ENCODE assay signal across 23 cellular contexts in genomic region chr1:8984990-8985389, GRCh38. TPM values are rescaled to one million over a fixed set of nuclear protein-coding genes. Genes with fewer than 3 reads are reported as not detected.
DNase-seq lines count a peak whose midpoint lies in the region; ATAC-seq and TF ChIP-seq lines count a peak whose summit lies in the region.
"Had no signal": no experiment of that assay in that cellular context is flagged by ENCODE, and none has a peak within 500 bp of the region (broad histone marks: within the 10 kb centered on the region; RNA-seq: fewer than 3 reads in every experiment).

No MANE protein-coding gene starts in this region.

- peak overlapping the region; percentile 30 to 85 for H3K27ac Mint-ChIP-seq in activated naive CD4-positive, alpha-beta T cell treated with anti-CD3 and anti-CD28 coated beads, Interleukin-2, amount 50 U/mL, for 72 hours
- peak overlapping the region; percentile 59 for H3K27ac Mint-ChIP-seq in activated CD8-positive, alpha-beta T cell treated with anti-CD3 and anti-CD28 coated beads, Interleukin-2, amount 10 ng/mL, durations not matched to agents 7 days and 5 days
- H3K27ac Mint-ChIP-seq: natural killer cell treated with Interleukin-12 subunit alpha and Interleukin-12 subunit beta and Interleukin-15 and Interleukin-18, amount 100 ng/mL, for 72 hours had no signal

- no peaks in the 10 kb centered on the region for H3K4me1 ChIP-seq in HEK293 (ENCODE audit: control insufficient read depth, insufficient read depth, low read length)
- H3K4me1 ChIP-seq in neutrophil (ENCODE audit: control insufficient read depth in 1 of 2, insufficient read depth in 1 of 2, low read depth in 1 of 2, low read length in 1 of 2) = peaks cover 67 to 74% of the 10 kb centered on the region in 2 experiments
- no peaks in the 10 kb centered on the region for H3K4me1 ChIP-seq in colonic mucosa
- peaks cover 0 to 33% (median 0%) of the 10 kb centered on the region in 3 donors for H3K4me1 ChIP-seq in gastroesophageal sphincter

- H3K4me3 Mint-ChIP-seq in activated CD8-positive, alpha-beta T cell treated with anti-CD3 and anti-CD28 coated beads, Interleukin-2, amount 10 ng/mL, durations not matched to agents 7 days and 5 days = no peak overlapping the region
- H3K4me3 Mint-ChIP-seq: natural killer cell treated with Interleukin-12 subunit alpha and Interleukin-12 subunit beta and Interleukin-15 and Interleukin-18, amount 100 ng/mL, for 72 hours had no signal

- peaks cover 67% of the 10 kb centered on the region for H3K4me1 Mint-ChIP-seq in activated CD8-positive, alpha-beta T cell treated with anti-CD3 and anti-CD28 coated beads, Interleukin-2, amount 10 ng/mL, durations not matched to agents 7 days and 5 days (ENCODE audit: low read depth)

- H3K36me3 ChIP-seq in HEK293 (ENCODE audit: control insufficient read depth in 2 of 2, insufficient read depth in 1 of 2, low read length in 2 of 2) (no peaks in the 10 kb centered on the region), neutrophil (no peaks in the 10 kb centered on the region), colonic mucosa (no peaks in the 10 kb centered on the region), gastroesophageal sphincter (no peaks in the 10 kb centered on the region)
- H3K36me3 ChIP-seq: BLaER1 had no signal

- TF ChIP-seq CTCF in HEK293 (tag by site-specific recombination; IDR thresholded peaks at IDR 0.05) (no peak), neutrophil (IDR thresholded peaks at IDR 0.05) (no peak), colonic mucosa (IDR thresholded peaks at IDR 0.05) (no peak), gastroesophageal sphincter (IDR thresholded peaks at IDR 0.05) (no peak)

- no peak for ATAC-seq in activated naive CD4-positive, alpha-beta T cell treated with anti-CD3 and anti-CD28 coated beads, Interleukin-2, amount 50 U/mL, for 72 hours
- ATAC-seq in activated CD8-positive, alpha-beta T cell treated with anti-CD3 and anti-CD28 coated beads, Interleukin-2, amount 10 ng/mL, durations not matched to agents 7 days and 5 days = no peak
- no peak for ATAC-seq in gastroesophageal sphincter
- ATAC-seq: natural killer cell treated with Interleukin-12 subunit alpha and Interleukin-12 subunit beta and Interleukin-15 and Interleukin-18, amount 100 ng/mL, for 72 hours; SK-N-SH treated with all-trans-retinoic acid at 6 μM for 48 hours had no signal

- no peak for DNase-seq in activated naive CD4-positive, alpha-beta T cell treated with anti-CD3 and anti-CD28 coated beads, Interleukin-2, amount 50 U/mL, for 72 hours (ENCODE audit: low spot score in 2 of 2)
- no peak for DNase-seq in activated naive CD4-positive, alpha-beta T cell treated with Interleukin-2 at 50 U/mL for 16 hours
- DNase-seq in activated CD8-positive, alpha-beta T cell treated with anti-CD3 and anti-CD28 coated beads, Interleukin-2, amount 10 ng/mL, durations not matched to agents 7 days and 5 days = no peak
- no peak for DNase-seq in colonic mucosa
- no peak for DNase-seq in DMS153 (lab: John Stamatoyannopoulos, UW)
- DNase-seq: activated CD4-positive, alpha-beta T cell treated with anti-CD3 and anti-CD28 coated beads, Interleukin-2, amount 50 U/mL, for 1 hour; amygdala; glutamatergic neuron; NCI-H1048; NCI-H1694; NCI-H446 treated with DMSO at 0.1 percent for 48 hours; retina; trophoblast cell had no signal

- H3K4me3 ChIP-seq in HEK293 (ENCODE audit: low read depth, low read length) = no peak overlapping the region
- H3K4me3 ChIP-seq in neutrophil (ENCODE audit: low read depth in 1 of 2, low read length in 1 of 2) = no peak overlapping the region
- no peak overlapping the region for H3K4me3 ChIP-seq in colonic mucosa
- H3K4me3 ChIP-seq in gastroesophageal sphincter = no peak overlapping the region
- H3K4me3 ChIP-seq: BLaER1 had no signal

- POLR2A ChIA-PET in HEK293 (lab: Yijun Ruan, JAX) = no interaction called here
- POLR2A ChIA-PET in activated CD8-positive, alpha-beta T cell treated with anti-CD3 and anti-CD28 coated beads, Interleukin-2, amount 10 ng/mL, durations not matched to agents 7 days and 5 days (lab: Charles Lee) = interaction anchor here (1.0 to 5.9 kb wide), 5 partner anchors 14 to 107 kb away, joined by 3 to 75 read pairs (median 5); partner anchors contain the start of gene ENO1

- no peak for TF ChIP-seq POLR2A in gastroesophageal sphincter (IDR thresholded peaks at IDR 0.05)

- H3K27me3 Mint-ChIP-seq in activated CD8-positive, alpha-beta T cell treated with anti-CD3 and anti-CD28 coated beads, Interleukin-2, amount 10 ng/mL, durations not matched to agents 7 days and 5 days (ENCODE audit: low read depth) = no peaks in the 10 kb centered on the region

- 80 to 100% methylated on average over 2 to 4 of the region's 8 CpGs for WGBS in gastroesophageal sphincter (ENCODE audit: low coverage in 1 of 2), 2 donors

- H3K9ac ChIP-seq in colonic mucosa (ENCODE audit: low read depth in 2 of 2, low read length in 2 of 2) = no peak overlapping the region
- H3K9ac ChIP-seq: BLaER1 had no signal

- no peak for TF ChIP-seq EP300 in gastroesophageal sphincter (IDR thresholded peaks at IDR 0.05)

- CTCF ChIA-PET in HEK293 (lab: Yijun Ruan, JAX) = interaction anchor here (0.6 to 5.6 kb wide), 5 partner anchors 20 to 67 kb away, joined by 3 to 44 read pairs (median 6); no protein-coding TSS in a partner anchor
- CTCF ChIA-PET in activated CD8-positive, alpha-beta T cell treated with anti-CD3 and anti-CD28 coated beads, Interleukin-2, amount 10 ng/mL, durations not matched to agents 7 days and 5 days (lab: Charles Lee) = interaction anchor here (0.9 to 11.3 kb wide), 7 partner anchors 17 to 108 kb away, joined by 3 to 232 read pairs (median 57); no protein-coding TSS in a partner anchor

- no peaks in the 10 kb centered on the region for H3K36me3 Mint-ChIP-seq in activated naive CD4-positive, alpha-beta T cell treated with anti-CD3 and anti-CD28 coated beads, Interleukin-2, amount 50 U/mL, for 72 hours
- H3K36me3 Mint-ChIP-seq in activated CD8-positive, alpha-beta T cell treated with anti-CD3 and anti-CD28 coated beads, Interleukin-2, amount 10 ng/mL, durations not matched to agents 7 days and 5 days (ENCODE audit: low read depth) = peaks cover 2% of the 10 kb centered on the region
- H3K36me3 Mint-ChIP-seq: natural killer cell treated with Interleukin-12 subunit alpha and Interleukin-12 subunit beta and Interleukin-15 and Interleukin-18, amount 100 ng/mL, for 72 hours had no signal

- H3K9me3 ChIP-seq in HEK293 (ENCODE audit: control insufficient read depth, insufficient read depth, low read depth, low read length) = no peaks in the 10 kb centered on the region
- no peaks in the 10 kb centered on the region for H3K9me3 ChIP-seq in neutrophil
- no peaks in the 10 kb centered on the region for H3K9me3 ChIP-seq in colonic mucosa
- H3K9me3 ChIP-seq in gastroesophageal sphincter = peaks cover 0 to 4% (median 0%) of the 10 kb centered on the region in 3 donors

- no peaks in the 10 kb centered on the region for H3K27me3 ChIP-seq in neutrophil
- no peaks in the 10 kb centered on the region for H3K27me3 ChIP-seq in colonic mucosa
- H3K27me3 ChIP-seq in gastroesophageal sphincter = no peaks in the 10 kb centered on the region
- H3K27me3 ChIP-seq: BLaER1 had no signal

- no peak overlapping the region for H3K27ac ChIP-seq in HEK293 (ENCODE audit: extremely low read depth, low read depth, low read length)
- peak overlapping the region; percentile 76 for H3K27ac ChIP-seq in neutrophil
- no peak overlapping the region for H3K27ac ChIP-seq in colonic mucosa
- no peak overlapping the region for H3K27ac ChIP-seq in gastroesophageal sphincter
- H3K27ac ChIP-seq: BLaER1 had no signal

- no peaks in the 10 kb centered on the region for H3K9me3 Mint-ChIP-seq in activated naive CD4-positive, alpha-beta T cell treated with anti-CD3 and anti-CD28 coated beads, Interleukin-2, amount 50 U/mL, for 72 hours
- no peaks in the 10 kb centered on the region for H3K9me3 Mint-ChIP-seq in activated CD8-positive, alpha-beta T cell treated with anti-CD3 and anti-CD28 coated beads, Interleukin-2, amount 10 ng/mL, durations not matched to agents 7 days and 5 days (ENCODE audit: insufficient read depth)
- H3K9me3 Mint-ChIP-seq: natural killer cell treated with Interleukin-12 subunit alpha and Interleukin-12 subunit beta and Interleukin-15 and Interleukin-18, amount 100 ng/mL, for 72 hours had no signal

- intact Hi-C loops in colonic mucosa (cut with DNase I) = loop anchor here (5.0 kb wide), 2 partner anchors 68 to 113 kb away; no protein-coding TSS in a partner anchor

TF ChIP-seq in HEK293, 187 proteins besides CTCF, POLR2A, EP300 and RAD21:
- TF ChIP-seq PRDM4 (tag by site-specific recombination; IDR thresholded peaks at IDR 0.05) = no peak
- no peak for TF ChIP-seq ZNF211 (tag by site-specific recombination; IDR thresholded peaks at IDR 0.05; ENCODE audit: low read depth)
- TF ChIP-seq ZNF623 (tag by site-specific recombination; IDR thresholded peaks at IDR 0.05) = peak; percentile 97
TF ChIP-seq in HEK293: peak in this region for 1.

RNA-seq across cellular contexts. Expression of gene CA6, which starts 39.3 kb away (rescaled TPM):
- 1 to 10 TPM in 1 of 2 donors, under 1 TPM in 1; 0.66 to 1.7 TPM for total RNA-seq in activated naive CD4-positive, alpha-beta T cell treated with anti-CD3 and anti-CD28 coated beads, Interleukin-2, amount 50 U/mL, for 72 hours
- 1 to 10 TPM; 6.3 to 6.4 TPM for total RNA-seq in activated CD8-positive, alpha-beta T cell treated with anti-CD3 and anti-CD28 coated beads, Interleukin-2, amount 10 ng/mL, durations not matched to agents 7 days and 5 days
- not detected for total RNA-seq in colonic mucosa
- not detected for total RNA-seq in gastroesophageal sphincter
- total RNA-seq: chondrocyte; Daoy; liver; natural killer cell treated with Interleukin-12 subunit alpha and Interleukin-12 subunit beta and Interleukin-15 and Interleukin-18, amount 100 ng/mL, for 72 hours; osteocyte had no signal

RNA-seq across cellular contexts. Expression of gene SLC2A7, which starts 41.2 kb away (rescaled TPM):
- total RNA-seq in activated naive CD4-positive, alpha-beta T cell treated with anti-CD3 and anti-CD28 coated beads, Interleukin-2, amount 50 U/mL, for 72 hours = not detected
- under 1 TPM; 0.16 to 0.18 TPM for total RNA-seq in activated CD8-positive, alpha-beta T cell treated with anti-CD3 and anti-CD28 coated beads, Interleukin-2, amount 10 ng/mL, durations not matched to agents 7 days and 5 days
- total RNA-seq in colonic mucosa (not detected), gastroesophageal sphincter (under 1 TPM in 1 of 4 donors, not detected in 3; 0.27 TPM)
- total RNA-seq: chondrocyte; Daoy; liver; natural killer cell treated with Interleukin-12 subunit alpha and Interleukin-12 subunit beta and Interleukin-15 and Interleukin-18, amount 100 ng/mL, for 72 hours; osteocyte had no signal
